10 cellular contexts compared by ENCODE assay signal in genomic region chr10:14775656-14776055, GRCh38.
"Had no signal": no experiment of that assay in that cellular context is flagged by ENCODE, and none has a peak within 500 bp of the region (broad histone marks: within the 10 kb centered on the region; RNA-seq: fewer than 3 reads in every experiment).

No MANE protein-coding gene starts in this region.

- DNase-seq: GM23248, GOT3, H7, HFFc6, IMR-90, KG1 had no signal

- H3K36me3 ChIP-seq: HAP-1 had no signal

- H3K9me3 ChIP-seq: HAP-1 had no signal

- H3K4me1 ChIP-seq: HAP-1 had no signal

- ATAC-seq: HCT116, K562 had no signal

- H3K27ac ChIP-seq: GM23248, HL-60 had no signal

- H3K4me3 ChIP-seq: GM23248, HAP-1, K562 had no signal
